Comparison of ENCODE assay signal across 9 cellular contexts in the genomic region with DNA sequence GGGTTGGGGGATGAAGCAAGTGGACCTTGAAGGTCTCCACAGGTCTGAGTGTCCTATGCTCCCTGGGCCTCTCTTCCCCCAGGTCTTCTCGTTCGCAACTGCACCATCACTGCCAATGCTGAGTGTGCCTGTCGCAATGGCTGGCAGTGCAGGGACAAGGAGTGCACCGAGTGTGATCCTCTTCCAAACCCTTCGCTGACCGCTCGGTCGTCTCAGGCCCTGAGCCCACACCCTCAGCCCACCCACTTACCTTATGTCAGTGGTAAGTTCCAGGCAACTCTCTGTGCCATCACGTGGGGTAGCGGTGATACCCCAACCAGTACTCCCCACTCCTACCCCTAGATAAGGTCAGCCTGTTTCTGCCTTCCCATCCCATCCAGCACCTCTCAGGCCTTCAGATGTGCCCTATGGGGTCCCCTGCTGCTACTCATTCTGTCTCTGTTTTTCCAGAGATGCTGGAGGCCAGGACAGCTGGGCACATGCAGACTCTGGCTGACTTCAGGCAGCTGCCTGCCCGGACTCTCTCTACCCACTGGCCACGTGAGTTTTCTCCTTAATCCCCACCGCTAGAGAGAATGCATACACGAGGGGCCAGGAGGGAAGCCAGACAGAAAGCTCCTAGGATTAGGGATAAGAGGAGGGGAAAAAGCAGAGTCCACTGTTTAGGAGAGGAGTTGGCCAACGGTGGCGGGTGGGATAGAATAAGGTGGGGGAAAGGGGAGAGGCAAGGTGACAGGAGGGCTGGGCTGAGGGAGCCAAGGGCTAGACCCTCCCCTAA. TPM values are rescaled to one million over a fixed set of nuclear protein-coding genes. Genes with fewer than 3 reads are reported as not detected.
DNase-seq lines count a peak whose midpoint lies in the region; ATAC-seq and TF ChIP-seq lines count a peak whose summit lies in the region.
"Had no signal": no experiment of that assay in that cellular context is flagged by ENCODE, and none has a peak within 500 bp of the region (broad histone marks: within the 10 kb centered on the region; RNA-seq: fewer than 3 reads in every experiment).

No MANE protein-coding gene starts in this region.

- in situ Hi-C loops in brain microvascular endothelial cell (cut with HindIII; ENCODE audit: low pct_ligation_motif_present, low sequenced_read_pairs) (no loop called here), transverse colon (cut with MboI; ENCODE audit: low pct_ligation_motif_present in 1 of 4, low pct_unique_long_range_greater_than_20kb in 1 of 4, low sequenced_read_pairs in 3 of 4) (loop anchor here in 3 of 4 donors (10.0 to 25.0 kb wide), 2 partner anchors 113 to 115 kb away; partner anchors contain the start of gene TNFRSF1A (in 2 of the 3))

- no peaks in the 10 kb centered on the region for H3K9me3 Mint-ChIP-seq in activated T-cell treated with anti-CD3 and anti-CD28 coated beads, Interleukin-2, amount 50 U/mL, for 4 hours

- H3K4me1 ChIP-seq in transverse colon = peaks cover 16 to 34% (median 26%) of the 10 kb centered on the region in 4 donors

- 75% methylated on average over 16 of the region's 16 CpGs; no CpG with 5 or more reads in 1 of the 2 donors for WGBS in transverse colon (ENCODE audit: low coverage in 1 of 2), 2 donors

- intact Hi-C loops in transverse colon (cut with DNase I; ENCODE audit: low total_unique reads) = no loop called here

- no peaks in the 10 kb centered on the region for H3K27me3 Mint-ChIP-seq in activated T-cell treated with anti-CD3 and anti-CD28 coated beads, Interleukin-2, amount 50 U/mL, for 4 hours (ENCODE audit: low read depth)

- no peaks in the 10 kb centered on the region for H3K27me3 ChIP-seq in brain microvascular endothelial cell (replicated peaks)
- no peaks in the 10 kb centered on the region for H3K27me3 ChIP-seq in transverse colon

- peaks cover 77% of the 10 kb centered on the region for H3K4me1 Mint-ChIP-seq in activated T-cell treated with anti-CD3 and anti-CD28 coated beads, Interleukin-2, amount 50 U/mL, for 4 hours (ENCODE audit: low read depth)

- no peak for ATAC-seq in activated T-cell treated with anti-CD3 and anti-CD28 coated beads, Interleukin-2, amount 50 U/mL, for 4 hours
- ATAC-seq in HG02763 (IDR thresholded peaks at IDR 0.05; ENCODE audit: unreplicated experiment) = no peak

- TF ChIP-seq POLR2A in transverse colon (IDR thresholded peaks at IDR 0.05) = no peak

- TF ChIP-seq CTCF in brain microvascular endothelial cell (IDR thresholded peaks at IDR 0.05; ENCODE audit: low read depth, low read length, missing control alignments) (no peak), transverse colon (IDR thresholded peaks at IDR 0.05) (no peak)

- TF ChIP-seq EP300 in transverse colon (IDR thresholded peaks at IDR 0.05; ENCODE audit: low read depth) = no peak

- no peak for DNase-seq in activated T-cell treated with anti-CD3 and anti-CD28 coated beads, Interleukin-2, amount 50 U/mL, for 4 hours
- no peak for DNase-seq in activated T-cell treated with anti-CD3 and anti-CD28 coated beads for 4 hours
- DNase-seq in brain microvascular endothelial cell = no peak
- DNase-seq in mesenteric fat pad (ENCODE audit: low spot score) = peak; percentile 86
- no peak for DNase-seq in transverse colon
- no peak for DNase-seq in KG1 (lab: John Stamatoyannopoulos, UW)
- no peak for DNase-seq in AML-193 (lab: John Stamatoyannopoulos, UW)

- H3K4me3 Mint-ChIP-seq in activated T-cell treated with anti-CD3 and anti-CD28 coated beads, Interleukin-2, amount 50 U/mL, for 4 hours = peak overlapping the region; percentile 100

- peak overlapping the region; percentile 70 for H3K4me3 ChIP-seq in brain microvascular endothelial cell (ENCODE audit: low read depth, low read length)
- H3K4me3 ChIP-seq in transverse colon = peak overlapping the region; percentile 65 to 78 (median 73)

- no peaks in the 10 kb centered on the region for H3K36me3 ChIP-seq in brain microvascular endothelial cell (replicated peaks)
- H3K36me3 ChIP-seq in transverse colon = no peaks in the 10 kb centered on the region

- no peak overlapping the region for H3K27ac ChIP-seq in brain microvascular endothelial cell
- H3K27ac ChIP-seq in transverse colon = peak overlapping the region; percentile 97 to 99 (median 98)

- peaks cover 14% of the 10 kb centered on the region for H3K36me3 Mint-ChIP-seq in activated T-cell treated with anti-CD3 and anti-CD28 coated beads, Interleukin-2, amount 50 U/mL, for 4 hours (ENCODE audit: insufficient read depth)

- no peaks in the 10 kb centered on the region for H3K9me3 ChIP-seq in transverse colon

RNA-seq across cellular contexts. Expression of gene TAPBPL, which starts 1.6 kb away (rescaled TPM):
- 10 to 100 TPM; 24.4 to 36.6 (median 30.0) TPM for total RNA-seq in activated T-cell treated with anti-CD3 and anti-CD28 coated beads, Interleukin-2, amount 50 U/mL, for 4 hours
- 13.0 TPM for total RNA-seq in mesenteric fat pad
- total RNA-seq in transverse colon = 10 to 100 TPM; 47.6 to 99.1 (median 79.3) TPM

RNA-seq across cellular contexts. Expression of gene CD27, which starts 5.5 kb away (rescaled TPM):
- 100 to 1,000 TPM in 1 of 3 donors, 10 to 100 TPM in 2; 52.3 to 100 (median 89.8) TPM for total RNA-seq in activated T-cell treated with anti-CD3 and anti-CD28 coated beads, Interleukin-2, amount 50 U/mL, for 4 hours
- total RNA-seq in mesenteric fat pad (not detected), transverse colon (10 to 100 TPM in 1 of 4 donors, 1 to 10 TPM in 2, not detected in 1; 1.1 to 16.8 (median 2.3) TPM)
- total RNA-seq: SK-MEL-5 had no signal

RNA-seq across cellular contexts. Expression of gene VAMP1, which starts 20.2 kb away (rescaled TPM):
- total RNA-seq in activated T-cell treated with anti-CD3 and anti-CD28 coated beads, Interleukin-2, amount 50 U/mL, for 4 hours = 10 to 100 TPM; 17.1 to 22.9 (median 21.6) TPM
- total RNA-seq in mesenteric fat pad (5.8 TPM), transverse colon (10 to 100 TPM in 3 of 4 donors, 1 to 10 TPM in 1; 2.6 to 23.1 (median 17.7) TPM)

RNA-seq across cellular contexts. Expression of gene MRPL51, which starts 42.8 kb away (rescaled TPM):
- total RNA-seq in activated T-cell treated with anti-CD3 and anti-CD28 coated beads, Interleukin-2, amount 50 U/mL, for 4 hours = 100 to 1,000 TPM; 249 to 262 (median 256) TPM
- total RNA-seq in mesenteric fat pad (116 TPM), transverse colon (10 to 100 TPM in 3 of 4 donors, 1 to 10 TPM in 1; 2.6 to 49.7 (median 40.9) TPM)

RNA-seq across cellular contexts. Expression of gene NCAPD2, which starts 43.6 kb away (rescaled TPM):
- total RNA-seq in activated T-cell treated with anti-CD3 and anti-CD28 coated beads, Interleukin-2, amount 50 U/mL, for 4 hours = 10 to 100 TPM; 29.8 to 36.1 (median 32.9) TPM
- total RNA-seq in mesenteric fat pad (12.8 TPM), transverse colon (10 to 100 TPM; 18.3 to 20.2 (median 19.2) TPM)
